ENCODE assay signal across 21 cellular contexts in the genomic region with DNA sequence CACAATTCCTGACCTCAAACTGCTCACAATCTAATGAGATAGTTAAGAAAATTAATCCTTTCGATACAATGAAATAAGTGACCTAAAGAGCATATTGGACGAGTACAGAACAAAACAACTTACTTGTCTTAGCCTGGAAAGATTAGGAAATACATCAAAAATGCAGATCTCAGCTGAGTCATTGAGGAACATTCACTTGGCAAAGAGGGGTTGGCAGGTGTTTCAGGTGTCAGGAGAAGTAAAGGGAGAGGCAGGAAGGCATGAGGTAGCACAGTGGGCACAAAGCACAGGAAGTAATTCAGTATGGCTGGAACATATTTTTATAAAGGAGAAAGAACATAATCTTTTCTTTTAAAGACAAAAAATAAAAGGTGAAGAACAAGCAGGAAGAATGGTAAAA.
A peak's percentile ranks its signal among the peaks of the same experiment; 100 is the strongest.
DNase-seq lines count a peak whose midpoint lies in the region; FAIRE-seq and TF ChIP-seq lines count a peak whose summit lies in the region.
"Had no signal": no experiment of that assay in that cellular context is flagged by ENCODE, and none has a peak within 500 bp of the region (broad histone marks: within the 10 kb centered on the region; RNA-seq: fewer than 3 reads in every experiment).

No MANE protein-coding gene starts in this region.

- no peak overlapping the region for H3K27ac ChIP-seq in breast epithelium
- no peak overlapping the region for H3K27ac ChIP-seq in GM23248
- H3K27ac ChIP-seq: BLaER1 treated with 17β-estradiol and CSF1 and Interleukin-3, amounts not matched to agents 10 nM and 100 nM had no signal

- TF ChIP-seq CTCF in MCF 10A (IDR thresholded peaks at IDR 0.05; ENCODE audit: unreplicated experiment) = no peak
- TF ChIP-seq CTCF in breast epithelium (IDR thresholded peaks at IDR 0.05) = no peak
- TF ChIP-seq CTCF in bronchial epithelial cell (IDR thresholded peaks at IDR 0.05; ENCODE audit: insufficient read depth, low read length, severe bottlenecking) = no peak

- no TSS peak for BruUV-seq in MCF 10A (replicated peaks; lab: Mats Ljungman, UMichigan)

- no peaks in the 10 kb centered on the region for H3K9me3 Mint-ChIP-seq in MCF 10A (ENCODE audit: unreplicated experiment)
- peaks cover 4% of the 10 kb centered on the region for H3K9me3 Mint-ChIP-seq in activated CD4-positive, alpha-beta T cell treated with anti-CD3 and anti-CD28 coated beads, Interleukin-2, amount 10 ng/mL, durations not matched to agents 24 days and 14 days
- H3K9me3 Mint-ChIP-seq: HFFc6 had no signal

- H3K4me2 ChIP-seq in GM23248 (ENCODE audit: unreplicated experiment) = no peak overlapping the region
- H3K4me2 ChIP-seq: BLaER1 treated with 17β-estradiol and CSF1 and Interleukin-3, amounts not matched to agents 10 nM and 100 nM had no signal

- peak overlapping the region; percentile 25 for H3K27ac Mint-ChIP-seq in MCF 10A (ENCODE audit: low read depth, unreplicated experiment)
- H3K27ac Mint-ChIP-seq in activated CD4-positive, alpha-beta T cell treated with anti-CD3 and anti-CD28 coated beads, Interleukin-2, amount 10 ng/mL, durations not matched to agents 24 days and 14 days = no peak overlapping the region
- H3K27ac Mint-ChIP-seq: CD4-positive, CD25-positive, alpha-beta regulatory T cell; HFFc6 had no signal

- no peaks in the 10 kb centered on the region for H3K79me2 ChIP-seq in GM23248 (ENCODE audit: insufficient read depth)

- H3K27me3 ChIP-seq in breast epithelium (no peaks in the 10 kb centered on the region), bronchial epithelial cell (ENCODE audit: control insufficient read depth, insufficient read depth, low read length) (no peaks in the 10 kb centered on the region), GM23248 (replicated peaks; ENCODE audit: insufficient read depth) (no peaks in the 10 kb centered on the region)
- H3K27me3 ChIP-seq: BLaER1 treated with 17β-estradiol and CSF1 and Interleukin-3, amounts not matched to agents 10 nM and 100 nM had no signal

- no peak for TF ChIP-seq POLR2A in breast epithelium (IDR thresholded peaks at IDR 0.05)

- H3K4me1 ChIP-seq in breast epithelium (no peaks in the 10 kb centered on the region), GM23248 (ENCODE audit: insufficient read depth) (no peaks in the 10 kb centered on the region)
- H3K4me1 ChIP-seq: BLaER1 treated with 17β-estradiol and CSF1 and Interleukin-3, amounts not matched to agents 10 nM and 100 nM had no signal

- no peaks in the 10 kb centered on the region for H3F3A ChIP-seq in GM23248 (ENCODE audit: insufficient read depth)

- intact Hi-C loops in MCF 10A (cut with micrococcal nuclease) (no loop called here), breast epithelium (cut with DNase I; ENCODE audit: low total_unique reads) (no loop called here)
- intact Hi-C loops in activated CD4-positive, alpha-beta T cell treated with anti-CD3 and anti-CD28 coated beads, Interleukin-2, amount 10 ng/mL, durations not matched to agents 24 days and 14 days (cut with micrococcal nuclease) = no loop called here

- 76 to 80% methylated on average over 2 of the region's 2 CpGs for WGBS in GM23248 (ENCODE audit: low coverage in 1 of 2, low lambda C conversion rate in 2 of 2, missing lambda C conversion rate in 2 of 2), 2 experiments

- no peaks in the 10 kb centered on the region for H3K9me2 ChIP-seq in GM23248 (ENCODE audit: insufficient read depth)

- FAIRE-seq in bronchial epithelial cell (lab: Jason Lieb, UNC) = no peak
- FAIRE-seq: G401.6, GM12891, H1 had no signal

- H3K9me3 ChIP-seq in breast epithelium (no peaks in the 10 kb centered on the region), GM23248 (ENCODE audit: low read depth) (no peaks in the 10 kb centered on the region)
- H3K9me3 ChIP-seq: BLaER1 treated with 17β-estradiol and CSF1 and Interleukin-3, amounts not matched to agents 10 nM and 100 nM had no signal

- CTCF ChIA-PET in MCF 10A (lab: Yijun Ruan, JAX) = no interaction called here

- no peaks in the 10 kb centered on the region for H3K36me3 Mint-ChIP-seq in MCF 10A (ENCODE audit: insufficient read depth, unreplicated experiment)
- H3K36me3 Mint-ChIP-seq in activated CD4-positive, alpha-beta T cell treated with anti-CD3 and anti-CD28 coated beads, Interleukin-2, amount 10 ng/mL, durations not matched to agents 24 days and 14 days (ENCODE audit: low read depth) = no peaks in the 10 kb centered on the region
- H3K36me3 Mint-ChIP-seq: CD4-positive, CD25-positive, alpha-beta regulatory T cell had no signal

- no peak overlapping the region for H3K4me3 ChIP-seq in breast epithelium
- no peak overlapping the region for H3K4me3 ChIP-seq in bronchial epithelial cell (ENCODE audit: low read depth, low read length)
- H3K4me3 ChIP-seq in GM23248 = no peak overlapping the region
- H3K4me3 ChIP-seq: BLaER1 treated with 17β-estradiol and CSF1 and Interleukin-3, amounts not matched to agents 10 nM and 100 nM had no signal

- no peak overlapping the region for H2AFZ ChIP-seq in GM23248

- DNase-seq in MCF 10A (ENCODE audit: unreplicated experiment) (peak; percentile 69), breast epithelium (ENCODE audit: low spot score in 2 of 2) (no peak), bronchial epithelial cell (ENCODE audit: low read depth) (peak; percentile 91), iris pigment epithelial cell (ENCODE audit: low read depth) (peak; percentile 23), foreskin melanocyte (no peak), HuH-7.5 (ENCODE audit: low spot score) (no peak), GM23248 (no peak)
- DNase-seq in activated CD4-positive, alpha-beta T cell treated with anti-CD3 and anti-CD28 coated beads, Interleukin-2, amount 10 ng/mL, durations not matched to agents 24 days and 14 days = no peak
- DNase-seq: 8988T; AML-193; Calu3; CD4-positive, CD25-positive, alpha-beta regulatory T cell; DMS 273 treated with DMSO at 0.1 percent for 48 hours; DMS79 treated with DMSO at 0.1 percent for 48 hours; EL; HCEC 1CT; HFFc6 had no signal

- POLR2A ChIA-PET in MCF 10A (lab: Yijun Ruan, JAX) = interaction anchor here (0.7 to 0.9 kb wide), 2 partner anchors 12 to 34 kb away, joined by 3 to 5 read pairs; no protein-coding TSS in a partner anchor

- no peak overlapping the region for H3K4me3 Mint-ChIP-seq in MCF 10A (ENCODE audit: unreplicated experiment)
- no peak overlapping the region for H3K4me3 Mint-ChIP-seq in activated CD4-positive, alpha-beta T cell treated with anti-CD3 and anti-CD28 coated beads, Interleukin-2, amount 10 ng/mL, durations not matched to agents 24 days and 14 days
- H3K4me3 Mint-ChIP-seq: CD4-positive, CD25-positive, alpha-beta regulatory T cell; HFFc6 had no signal

- H3K27me3 Mint-ChIP-seq in MCF 10A (ENCODE audit: insufficient read depth, unreplicated experiment) = no peaks in the 10 kb centered on the region
- no peaks in the 10 kb centered on the region for H3K27me3 Mint-ChIP-seq in activated CD4-positive, alpha-beta T cell treated with anti-CD3 and anti-CD28 coated beads, Interleukin-2, amount 10 ng/mL, durations not matched to agents 24 days and 14 days
- H3K27me3 Mint-ChIP-seq: CD4-positive, CD25-positive, alpha-beta regulatory T cell had no signal

- in situ Hi-C loops in GM23248 (cut with MboI) = no loop called here

- no peaks in the 10 kb centered on the region for H4K20me1 ChIP-seq in GM23248 (ENCODE audit: insufficient read depth)
- H4K20me1 ChIP-seq: BLaER1 treated with 17β-estradiol and CSF1 and Interleukin-3, amounts not matched to agents 10 nM and 100 nM had no signal

- no peak overlapping the region for H3K9ac ChIP-seq in GM23248
- H3K9ac ChIP-seq: BLaER1 treated with 17β-estradiol and CSF1 and Interleukin-3, amounts not matched to agents 10 nM and 100 nM had no signal

- peaks cover 7% of the 10 kb centered on the region for H3K4me1 Mint-ChIP-seq in MCF 10A (ENCODE audit: insufficient read depth, unreplicated experiment)
- H3K4me1 Mint-ChIP-seq in activated CD4-positive, alpha-beta T cell treated with anti-CD3 and anti-CD28 coated beads, Interleukin-2, amount 10 ng/mL, durations not matched to agents 24 days and 14 days = no peaks in the 10 kb centered on the region
- H3K4me1 Mint-ChIP-seq: CD4-positive, CD25-positive, alpha-beta regulatory T cell had no signal

- H3K36me3 ChIP-seq in breast epithelium (no peaks in the 10 kb centered on the region), bronchial epithelial cell (ENCODE audit: control insufficient read depth, insufficient read depth, low read length) (no peaks in the 10 kb centered on the region), GM23248 (ENCODE audit: low read depth) (no peaks in the 10 kb centered on the region)
- H3K36me3 ChIP-seq: BLaER1 treated with 17β-estradiol and CSF1 and Interleukin-3, amounts not matched to agents 10 nM and 100 nM had no signal

Comparison
In these comparisons a context has a peak if more than half of its experiments do, and no peak if none do; other contexts are left out.
1. DNase-seq: peak in MCF 10A (single experiment), bronchial epithelial cell (single experiment) and iris pigment epithelial cell (single experiment); none in breast epithelium (0 of 2), activated CD4-positive, alpha-beta T cell treated with anti-CD3 and anti-CD28 coated beads, Interleukin-2, amount 10 ng/mL, durations not matched to agents 24 days and 14 days (single experiment), foreskin melanocyte (single experiment), HuH-7.5 (single experiment) and GM23248 (single experiment).